1 cellular context compared by ENCODE assay signal in genomic region chr16:82083710-82084353, GRCh38.
A peak's percentile ranks its signal among the peaks of the same experiment; 100 is the strongest.
TF ChIP-seq lines count a peak whose summit lies in the region.

No MANE protein-coding gene starts in this region.

TF ChIP-seq in liver, 16 proteins besides CTCF, POLR2A, EP300 and RAD21 (continued from another document):
- peak; percentile 44 for TF ChIP-seq REST (IDR thresholded peaks at IDR 0.05)
- TF ChIP-seq, protein P1, sequence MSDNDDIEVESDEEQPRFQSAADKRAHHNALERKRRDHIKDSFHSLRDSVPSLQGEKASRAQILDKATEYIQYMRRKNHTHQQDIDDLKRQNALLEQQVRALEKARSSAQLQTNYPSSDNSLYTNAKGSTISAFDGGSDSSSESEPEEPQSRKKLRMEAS (IDR thresholded peaks at IDR 0.05): peak; percentile 49
- TF ChIP-seq TAF1 (conservative IDR thresholded peaks at IDR 0.05): no peak
- no peak for TF ChIP-seq GABPA (IDR thresholded peaks at IDR 0.05 in 1 of 2, conservative IDR thresholded peaks at IDR 0.05 in 1 of 2)
- peak; percentile 28 to 82 for TF ChIP-seq JUND (IDR thresholded peaks at IDR 0.05)
- no peak for TF ChIP-seq FOXA1 (IDR thresholded peaks at IDR 0.05)
- TF ChIP-seq, protein P2, sequence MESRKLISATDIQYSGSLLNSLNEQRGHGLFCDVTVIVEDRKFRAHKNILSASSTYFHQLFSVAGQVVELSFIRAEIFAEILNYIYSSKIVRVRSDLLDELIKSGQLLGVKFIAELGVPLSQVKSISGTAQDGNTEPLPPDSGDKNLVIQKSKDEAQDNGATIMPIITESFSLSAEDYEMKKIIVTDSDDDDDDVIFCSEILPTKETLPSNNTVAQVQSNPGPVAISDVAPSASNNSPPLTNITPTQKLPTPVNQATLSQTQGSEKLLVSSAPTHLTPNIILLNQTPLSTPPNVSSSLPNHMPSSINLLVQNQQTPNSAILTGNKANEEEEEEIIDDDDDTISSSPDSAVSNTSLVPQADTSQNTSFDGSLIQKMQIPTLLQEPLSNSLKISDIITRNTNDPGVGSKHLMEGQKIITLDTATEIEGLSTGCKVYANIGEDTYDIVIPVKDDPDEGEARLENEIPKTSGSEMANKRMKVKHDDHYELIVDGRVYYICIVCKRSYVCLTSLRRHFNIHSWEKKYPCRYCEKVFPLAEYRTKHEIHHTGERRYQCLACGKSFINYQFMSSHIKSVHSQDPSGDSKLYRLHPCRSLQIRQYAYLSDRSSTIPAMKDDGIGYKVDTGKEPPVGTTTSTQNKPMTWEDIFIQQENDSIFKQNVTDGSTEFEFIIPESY (IDR thresholded peaks at IDR 0.05): peak; percentile 68
TF ChIP-seq in liver: peak in this region for 12.
